Comparison of ENCODE assay signal across 10 cellular contexts in the genomic region with DNA sequence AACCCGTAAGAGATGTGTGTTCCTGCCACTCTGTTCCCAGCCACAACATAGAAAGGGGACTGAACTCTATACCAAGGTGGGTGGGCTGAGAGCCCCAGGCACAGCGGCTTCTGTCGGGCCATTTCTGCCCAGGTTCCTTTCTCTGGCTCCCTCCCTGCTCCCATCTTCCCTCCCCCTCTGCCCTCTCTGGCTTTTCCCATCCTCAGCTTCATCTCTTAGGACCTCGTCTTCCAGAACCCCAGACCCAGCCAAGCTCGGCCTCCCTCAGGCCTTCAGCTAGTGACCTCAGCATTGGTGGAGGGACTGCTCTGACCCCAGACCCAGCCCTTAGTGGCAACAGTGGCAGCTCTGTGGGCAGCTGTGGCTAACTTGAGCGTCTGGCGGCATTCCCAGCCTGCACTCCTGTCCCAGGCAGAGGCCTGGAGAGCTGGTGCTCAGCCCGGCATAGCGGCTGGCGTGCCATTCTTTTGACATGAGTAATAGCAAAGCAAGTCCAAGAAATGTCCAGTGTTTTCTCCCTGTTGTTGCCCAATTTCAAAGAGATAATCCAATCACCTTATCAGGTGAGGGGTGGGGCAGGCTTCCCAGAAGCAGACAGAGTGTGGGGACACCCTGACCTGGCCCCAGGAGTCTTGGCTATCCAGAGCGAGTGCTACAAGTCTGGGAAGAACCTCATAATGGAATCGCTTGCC. TPM values are rescaled to one million over a fixed set of nuclear protein-coding genes. Genes with fewer than 3 reads are reported as not detected.
DNase-seq lines count a peak whose midpoint lies in the region; ATAC-seq and TF ChIP-seq lines count a peak whose summit lies in the region.
"Had no signal": no experiment of that assay in that cellular context is flagged by ENCODE, and none has a peak within 500 bp of the region (broad histone marks: within the 10 kb centered on the region; RNA-seq: fewer than 3 reads in every experiment).

No MANE protein-coding gene starts in this region.

- H3K9me3 ChIP-seq in BE2C = no peaks in the 10 kb centered on the region
- no peaks in the 10 kb centered on the region for H3K9me3 ChIP-seq in trophoblast cell (ENCODE audit: insufficient read depth, low read depth, low read length)
- no peaks in the 10 kb centered on the region for H3K9me3 ChIP-seq in spleen

- H3K18ac ChIP-seq in trophoblast cell (ENCODE audit: low read length) = peak overlapping the region; percentile 28

- no peaks in the 10 kb centered on the region for H3K27me3 Mint-ChIP-seq in effector memory CD8-positive, alpha-beta T cell

- H3K36me3 Mint-ChIP-seq in effector memory CD8-positive, alpha-beta T cell (ENCODE audit: insufficient read depth) = no peaks in the 10 kb centered on the region

- H3K27ac ChIP-seq in trophoblast cell (ENCODE audit: low read depth, low read length) (peak overlapping the region; percentile 88), spleen (peak overlapping the region in 3 of 8 donors; percentile 64 to 71 (median 66))

- H2AK5ac ChIP-seq in trophoblast cell (ENCODE audit: low read length) = peak overlapping the region; percentile 36

- H2BK12ac ChIP-seq in trophoblast cell (ENCODE audit: low read length) = peak overlapping the region; percentile 81

- H2BK5ac ChIP-seq in trophoblast cell (ENCODE audit: low read depth, low read length, poor library complexity) = peak overlapping the region; percentile 63

- WGBS in trophoblast cell (ENCODE audit: extremely low coverage, insufficient coverage, insufficient read length) = no CpG with 5 or more reads among the region's 12 CpGs
- 90 to 95% (median 95%) methylated on average over 12 of the region's 12 CpGs for WGBS in spleen, 5 donors

- no peaks in the 10 kb centered on the region for H3K27me3 ChIP-seq in BE2C
- no peaks in the 10 kb centered on the region for H3K27me3 ChIP-seq in trophoblast cell (ENCODE audit: insufficient read depth, low read length)
- H3K27me3 ChIP-seq in spleen (replicated peaks in 1 of 7) = no peaks in the 10 kb centered on the region

- H2AFZ ChIP-seq in trophoblast cell (ENCODE audit: insufficient read depth, low read length, poor library complexity) = peak overlapping the region; percentile 20

- H4K91ac ChIP-seq in trophoblast cell (ENCODE audit: low read depth, low read length) = peak overlapping the region; percentile 87

- H3K4ac ChIP-seq in trophoblast cell (ENCODE audit: low read depth, low read length) = peak overlapping the region; percentile 16

- H3K36me3 ChIP-seq in BE2C (no peaks in the 10 kb centered on the region), trophoblast cell (ENCODE audit: control insufficient read depth in 1 of 2, insufficient read depth in 2 of 2, low read length in 2 of 2) (no peaks in the 10 kb centered on the region), spleen (no peaks in the 10 kb centered on the region)

- H3K9ac ChIP-seq in trophoblast cell (ENCODE audit: low read length) = no peak overlapping the region

- H3K4me1 ChIP-seq in BE2C (no peaks in the 10 kb centered on the region), trophoblast cell (ENCODE audit: control insufficient read depth in 1 of 2, insufficient read depth in 2 of 2, low read length in 2 of 2) (peaks cover 25 to 40% of the 10 kb centered on the region in 2 experiments), spleen (peaks cover 0 to 87% (median 36%) of the 10 kb centered on the region in 6 donors)

- H3K14ac ChIP-seq in trophoblast cell (ENCODE audit: low read length) = peak overlapping the region; percentile 60

- peak; percentile 90 for ATAC-seq in SK-N-SH treated with all-trans-retinoic acid at 6 μM for 48 hours
- ATAC-seq in effector memory CD8-positive, alpha-beta T cell (replicated peaks) = no peak

- no peak for TF ChIP-seq CTCF in BE2C (IDR thresholded peaks at IDR 0.05; ENCODE audit: low read depth, low read length)
- no peak for TF ChIP-seq CTCF in spleen (IDR thresholded peaks at IDR 0.05 in 8 of 11, conservative IDR thresholded peaks at IDR 0.05 in 3 of 11)

- H4K12ac ChIP-seq in trophoblast cell (ENCODE audit: low read depth, low read length) = no peak overlapping the region

- no peak overlapping the region for H3K23ac ChIP-seq in trophoblast cell (ENCODE audit: low read length)

- H3K79me1 ChIP-seq in trophoblast cell (ENCODE audit: low read length) = peaks cover 40% of the 10 kb centered on the region

- no peaks in the 10 kb centered on the region for H3K9me3 Mint-ChIP-seq in effector memory CD8-positive, alpha-beta T cell

- no peak overlapping the region for H3K4me2 ChIP-seq in trophoblast cell (ENCODE audit: low read length)

- intact Hi-C loops in spleen (cut with DNase I; ENCODE audit: low total_unique reads) = no loop called here

- H3K79me2 ChIP-seq in trophoblast cell (ENCODE audit: control insufficient read depth, insufficient read depth, low read length, poor library complexity) = peaks cover 2% of the 10 kb centered on the region

- peak overlapping the region; percentile 41 for H4K8ac ChIP-seq in trophoblast cell (ENCODE audit: low read depth, low read length)

- H2BK120ac ChIP-seq in trophoblast cell (ENCODE audit: insufficient read depth, low read length, poor library complexity) = peak overlapping the region; percentile 75

- H3K27ac Mint-ChIP-seq in effector memory CD8-positive, alpha-beta T cell = no peak overlapping the region

- no peak overlapping the region for H3K4me3 Mint-ChIP-seq in effector memory CD8-positive, alpha-beta T cell

- peaks cover 5 to 9% of the 10 kb centered on the region in 2 donors for H3K4me1 Mint-ChIP-seq in effector memory CD8-positive, alpha-beta T cell (ENCODE audit: low read depth in 2 of 2)

- DNase-seq in BE2C (peak; percentile 59), globus pallidus (ENCODE audit: low spot score) (peak; percentile 65), trophoblast cell (peak; percentile 93 to 95), OCI-M2 (lab: John Stamatoyannopoulos, UW; ENCODE audit: unreplicated experiment) (no peak), spleen (no peak)
- no peak for DNase-seq in NK-92 treated with Interleukin-12 subunit alpha and Interleukin-12 subunit beta, amount 100 ng/mL, for 24 hours (lab: John Stamatoyannopoulos, UW)
- no peak for DNase-seq in effector memory CD8-positive, alpha-beta T cell
- DNase-seq: RPMI8226 had no signal

- no peak overlapping the region for H3K4me3 ChIP-seq in BE2C (ENCODE audit: low read depth, low read length)
- H3K4me3 ChIP-seq in trophoblast cell (ENCODE audit: low read depth, low read length) = no peak overlapping the region
- H3K4me3 ChIP-seq in spleen = no peak overlapping the region

- TF ChIP-seq POLR2A in spleen (IDR thresholded peaks at IDR 0.05) = no peak

TF ChIP-seq in SK-N-SH treated with all-trans-retinoic acid at 6 μM for 48 hours, 23 proteins besides CTCF, POLR2A, EP300 and RAD21 (continues in another document):
- TF ChIP-seq OSR1 (CRISPR knock-in tag; IDR thresholded peaks at IDR 0.05) (no peak), ARNTL (CRISPR knock-in tag; IDR thresholded peaks at IDR 0.05; ENCODE audit: borderline replicate concordance, low read depth) (no peak), ZFP3 (CRISPR knock-in tag; IDR thresholded peaks at IDR 0.05) (peak; percentile 85), BACH2 (CRISPR knock-in tag; IDR thresholded peaks at IDR 0.05; ENCODE audit: borderline replicate concordance) (no peak), ZC3H10 (CRISPR knock-in tag; IDR thresholded peaks at IDR 0.05) (no peak; the same call in 1 of the 2 replicates), ISL1 (CRISPR knock-in tag; IDR thresholded peaks at IDR 0.05) (peak; percentile 94), PPARA (CRISPR knock-in tag; IDR thresholded peaks at IDR 0.05; ENCODE audit: borderline replicate concordance) (no peak), ZNF565 (CRISPR knock-in tag; conservative IDR thresholded peaks at IDR 0.05; ENCODE audit: low read depth) (no peak), ZFP30 (CRISPR knock-in tag; IDR thresholded peaks at IDR 0.05) (no peak), RARB (CRISPR knock-in tag; IDR thresholded peaks at IDR 0.05) (peak; percentile 26; the same call in 1 of the 2 replicates), TOX (CRISPR knock-in tag; IDR thresholded peaks at IDR 0.05; ENCODE audit: borderline replicate concordance) (0 out of 2 replicates have a peak, but pooled peaks have one; percentile 29), CSDC2 (CRISPR knock-in tag; IDR thresholded peaks at IDR 0.05) (peak; percentile 88; the same call in 1 of the 2 replicates), SNAI2 (CRISPR knock-in tag; IDR thresholded peaks at IDR 0.05) (peak; percentile 92), GLIS3 (CRISPR knock-in tag; IDR thresholded peaks at IDR 0.05) (peak; percentile 81)
- TF ChIP-seq, protein P1, sequence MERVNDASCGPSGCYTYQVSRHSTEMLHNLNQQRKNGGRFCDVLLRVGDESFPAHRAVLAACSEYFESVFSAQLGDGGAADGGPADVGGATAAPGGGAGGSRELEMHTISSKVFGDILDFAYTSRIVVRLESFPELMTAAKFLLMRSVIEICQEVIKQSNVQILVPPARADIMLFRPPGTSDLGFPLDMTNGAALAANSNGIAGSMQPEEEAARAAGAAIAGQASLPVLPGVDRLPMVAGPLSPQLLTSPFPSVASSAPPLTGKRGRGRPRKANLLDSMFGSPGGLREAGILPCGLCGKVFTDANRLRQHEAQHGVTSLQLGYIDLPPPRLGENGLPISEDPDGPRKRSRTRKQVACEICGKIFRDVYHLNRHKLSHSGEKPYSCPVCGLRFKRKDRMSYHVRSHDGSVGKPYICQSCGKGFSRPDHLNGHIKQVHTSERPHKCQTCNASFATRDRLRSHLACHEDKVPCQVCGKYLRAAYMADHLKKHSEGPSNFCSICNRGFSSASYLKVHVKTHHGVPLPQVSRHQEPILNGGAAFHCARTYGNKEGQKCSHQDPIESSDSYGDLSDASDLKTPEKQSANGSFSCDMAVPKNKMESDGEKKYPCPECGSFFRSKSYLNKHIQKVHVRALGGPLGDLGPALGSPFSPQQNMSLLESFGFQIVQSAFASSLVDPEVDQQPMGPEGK (CRISPR knock-in tag; IDR thresholded peaks at IDR 0.05; ENCODE audit: borderline replicate concordance) = peak; percentile 77; the same call in 1 of the 2 replicates

RNA-seq across cellular contexts. Expression of a gene that starts 15.9 kb away (rescaled TPM):
- polyA plus RNA-seq in BE2C (2012; ENCODE audit: insufficient read depth, insufficient read length, low read depth) = 9.0 TPM
- polyA plus RNA-seq in trophoblast cell (2013) = 14.9 and 19.4 TPM in 2 replicates
- 100 to 1,000 TPM in 2 of 7 donors, 10 to 100 TPM in 5; 63.7 to 133 (median 82.9) TPM for total RNA-seq in spleen
- 10 to 100 TPM in 1 of 3 donors, 1 to 10 TPM in 2; 6.2 to 10.9 (median 8.4) TPM for polyA plus RNA-seq in spleen

RNA-seq across cellular contexts. Expression of a gene that starts 30.1 kb away (rescaled TPM):
- polyA plus RNA-seq in BE2C (2012; ENCODE audit: insufficient read depth, insufficient read length, low read depth) = not detected
- not detected in 2 replicates for polyA plus RNA-seq in trophoblast cell (2013)
- total RNA-seq in spleen = under 1 TPM in 1 of 7 donors, not detected in 6; 0.43 TPM
- under 1 TPM in 1 of 3 donors, not detected in 2; 0.22 TPM for polyA plus RNA-seq in spleen
- total RNA-seq: glomerular endothelial cell had no signal

Comparison
In these comparisons a context has a peak if more than half of its experiments do, and no peak if none do; other contexts are left out.
1. DNase-seq: peak in BE2C (single experiment), globus pallidus (single experiment) and trophoblast cell (2 of 2); none in NK-92 treated with Interleukin-12 subunit alpha and Interleukin-12 subunit beta, amount 100 ng/mL, for 24 hours (single experiment), OCI-M2 (single experiment), spleen (single experiment) and effector memory CD8-positive, alpha-beta T cell (0 of 3).